25 cellular contexts compared by ENCODE assay signal in the genomic region with DNA sequence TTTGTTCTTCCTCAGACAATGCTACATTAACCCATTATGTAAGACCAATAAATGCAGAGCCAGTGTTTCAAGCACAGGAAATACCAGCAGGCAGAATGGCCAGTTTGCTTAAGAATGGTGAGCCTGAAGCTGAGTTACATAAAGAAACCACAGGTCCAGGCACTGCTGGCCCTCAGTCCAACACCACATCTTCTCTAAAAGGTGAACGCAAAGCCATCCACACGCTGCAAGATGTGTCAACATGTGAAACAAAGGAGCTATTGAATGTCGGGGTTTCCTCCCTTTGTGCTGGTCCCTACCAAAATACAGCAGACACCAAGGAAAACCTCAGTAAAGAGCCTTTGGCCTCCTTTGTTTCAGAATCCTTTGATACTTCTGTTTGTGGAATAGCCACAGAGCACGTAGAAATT.
DNase-seq lines count a peak whose midpoint lies in the region; ATAC-seq, FAIRE-seq and TF ChIP-seq lines count a peak whose summit lies in the region.
"Had no signal": no experiment of that assay in that cellular context is flagged by ENCODE, and none has a peak within 500 bp of the region (broad histone marks: within the 10 kb centered on the region; RNA-seq: fewer than 3 reads in every experiment).

No MANE protein-coding gene starts in this region.

- H3K36me3 ChIP-seq in GM12878 (ENCODE audit: control insufficient read depth in 2 of 2, insufficient read depth in 2 of 2, low read length in 1 of 2): peaks cover 15 to 17% of the 10 kb centered on the region in 2 experiments
- peaks cover 12 to 71% (median 53%) of the 10 kb centered on the region in 4 donors for H3K36me3 ChIP-seq in esophagus muscularis mucosa

- RAD21 ChIA-PET in GM12878 (lab: Charles Lee; ENCODE audit: unreplicated experiment): no interaction called here

- H4K20me1 ChIP-seq in GM12878 (ENCODE audit: control insufficient read depth, insufficient read depth): no peaks in the 10 kb centered on the region; the same call in 1 of the 2 replicates

- 89% methylated on average over 4 of the region's 4 CpGs for WGBS in GM12878 (ENCODE audit: insufficient coverage, insufficient replicate concordance, low lambda C conversion rate, missing lambda C conversion rate)
- WGBS in esophagus muscularis mucosa: 95% methylated on average over 4 of the region's 4 CpGs

- no peak overlapping the region for H3K4me3 ChIP-seq in GM12878
- H3K4me3 ChIP-seq in esophagus muscularis mucosa: no peak overlapping the region
- H3K4me3 ChIP-seq: BLaER1 had no signal

- no peak overlapping the region for H3K4me2 ChIP-seq in GM12878 (ENCODE audit: control insufficient read depth, insufficient read depth)
- H3K4me2 ChIP-seq: BLaER1, SK-N-SH had no signal

- TF ChIP-seq POLR2A in GM12878 (IDR thresholded peaks at IDR 0.05; ENCODE audit: low read depth, low read length) (0 out of 2 replicates have a peak, but pooled peaks have one; percentile 3), esophagus muscularis mucosa (IDR thresholded peaks at IDR 0.05; ENCODE audit: low read depth) (no peak), H54 (IDR thresholded peaks at IDR 0.05; ENCODE audit: low read depth, low read length) (no peak)

- H3K4me1 ChIP-seq in GM12878 (ENCODE audit: control insufficient read depth, insufficient read depth, low read length) (no peaks in the 10 kb centered on the region), esophagus muscularis mucosa (no peaks in the 10 kb centered on the region)
- H3K4me1 ChIP-seq: BLaER1 had no signal

- BruUV-seq in GM12878 (replicated peaks; lab: Mats Ljungman, UMichigan): no TSS peak

- no peak for TF ChIP-seq RAD21 in GM12878 (IDR thresholded peaks at IDR 0.05; ENCODE audit: insufficient read depth, low read depth, low read length)

- no peak overlapping the region for H3K9ac ChIP-seq in GM12878 (ENCODE audit: control insufficient read depth, insufficient read depth, low read length)
- H3K9ac ChIP-seq: BLaER1, SK-N-SH had no signal

- no peaks in the 10 kb centered on the region for H3K27me3 ChIP-seq in GM12878 (replicated peaks in 1 of 2; ENCODE audit: control insufficient read depth in 2 of 2, insufficient read depth in 2 of 2, low read length in 1 of 2)
- H3K27me3 ChIP-seq in esophagus muscularis mucosa: no peaks in the 10 kb centered on the region
- H3K27me3 ChIP-seq: BLaER1 had no signal

- H3K4me1 Mint-ChIP-seq in activated CD8-positive, alpha-beta T cell treated with anti-CD3 and anti-CD28 coated beads, Interleukin-2, amount 10 ng/mL, durations not matched to agents 7 days and 5 days (ENCODE audit: low read depth): peaks cover 1% of the 10 kb centered on the region
- peaks cover 10% of the 10 kb centered on the region for H3K4me1 Mint-ChIP-seq in activated CD8-positive, alpha-beta T cell treated with anti-CD3 and anti-CD28 coated beads for 36 hours (ENCODE audit: low read depth)
- H3K4me1 Mint-ChIP-seq in stimulated activated naive B cell treated with anti-CD40 and anti-IgM and Interleukin-4, amounts not matched to agents 10 μg/mL and 1 μg/mL and 100 μg/mL, for 72 hours: peaks cover 7 to 11% of the 10 kb centered on the region in 2 donors
- peaks cover 9 to 38% (median 23%) of the 10 kb centered on the region in 4 donors for H3K4me1 Mint-ChIP-seq in naive thymus-derived CD8-positive, alpha-beta T cell

- no peak for TF ChIP-seq CTCF in activated CD8-positive, alpha-beta T cell treated with anti-CD3 and anti-CD28 coated beads for 36 hours (IDR thresholded peaks at IDR 0.05)
- TF ChIP-seq CTCF in GM12878 (IDR thresholded peaks at IDR 0.05 in 2 of 3, conservative IDR thresholded peaks at IDR 0.05 in 1 of 3; ENCODE audit: control insufficient read depth in 2 of 3, extremely low read depth in 1 of 3, insufficient read depth in 1 of 3, low read depth in 3 of 3, low read length in 3 of 3) (no peak), esophagus muscularis mucosa (IDR thresholded peaks at IDR 0.05) (no peak)

- CTCF ChIA-PET in activated CD8-positive, alpha-beta T cell treated with anti-CD3 and anti-CD28 coated beads, Interleukin-2, amount 10 ng/mL, durations not matched to agents 7 days and 5 days (lab: Charles Lee): no interaction called here
- CTCF ChIA-PET in activated CD8-positive, alpha-beta T cell treated with anti-CD3 and anti-CD28 coated beads for 36 hours (lab: Charles Lee): no interaction called here
- CTCF ChIA-PET in GM12878 (lab: Yijun Ruan, JAX): no interaction called here

- in situ Hi-C loops in GM12878 (cut with MboI): no loop called here

- no peaks in the 10 kb centered on the region for H3K27me3 Mint-ChIP-seq in activated CD8-positive, alpha-beta T cell treated with anti-CD3 and anti-CD28 coated beads, Interleukin-2, amount 10 ng/mL, durations not matched to agents 7 days and 5 days (ENCODE audit: low read depth)
- no peaks in the 10 kb centered on the region for H3K27me3 Mint-ChIP-seq in activated CD8-positive, alpha-beta T cell treated with anti-CD3 and anti-CD28 coated beads for 36 hours
- H3K27me3 Mint-ChIP-seq in stimulated activated naive B cell treated with anti-CD40 and anti-IgM and Interleukin-4, amounts not matched to agents 10 μg/mL and 1 μg/mL and 100 μg/mL, for 72 hours: no peaks in the 10 kb centered on the region
- no peaks in the 10 kb centered on the region for H3K27me3 Mint-ChIP-seq in naive thymus-derived CD8-positive, alpha-beta T cell
- H3K27me3 Mint-ChIP-seq: CD4-positive, CD25-positive, alpha-beta regulatory T cell; IgD-negative memory B cell had no signal

- intact Hi-C loops in activated CD8-positive, alpha-beta T cell treated with anti-CD3 and anti-CD28 coated beads for 36 hours (cut with micrococcal nuclease): no loop called here
- intact Hi-C loops in GM12878 (cut with micrococcal nuclease; ENCODE audit: unreplicated experiment): no loop called here
- intact Hi-C loops in esophagus muscularis mucosa (cut with DNase I): no loop called here

- H3K27ac ChIP-seq in GM12878 (ENCODE audit: control insufficient read depth, insufficient read depth) (no peak overlapping the region), esophagus muscularis mucosa (replicated peaks in 1 of 4) (no peak overlapping the region)
- H3K27ac ChIP-seq: BLaER1 had no signal

- H3K27ac Mint-ChIP-seq in activated CD8-positive, alpha-beta T cell treated with anti-CD3 and anti-CD28 coated beads, Interleukin-2, amount 10 ng/mL, durations not matched to agents 7 days and 5 days: peak overlapping the region; percentile 26
- H3K27ac Mint-ChIP-seq in activated CD8-positive, alpha-beta T cell treated with anti-CD3 and anti-CD28 coated beads for 36 hours: no peak overlapping the region
- peak overlapping the region; percentile 20 for H3K27ac Mint-ChIP-seq in stimulated activated naive B cell treated with anti-CD40 and anti-IgM and Interleukin-4, amounts not matched to agents 10 μg/mL and 1 μg/mL and 100 μg/mL, for 72 hours
- H3K27ac Mint-ChIP-seq in naive thymus-derived CD8-positive, alpha-beta T cell: peak overlapping the region in 2 of 10 donors; percentile 2 to 47

- SMC1A ChIA-PET in GM12878 (lab: Charles Lee; ENCODE audit: uncharacterized antibody, unreplicated experiment): no interaction called here

- ATAC-seq in activated CD8-positive, alpha-beta T cell treated with anti-CD3 and anti-CD28 coated beads, Interleukin-2, amount 10 ng/mL, durations not matched to agents 7 days and 5 days: no peak
- ATAC-seq in activated CD8-positive, alpha-beta T cell treated with anti-CD3 and anti-CD28 coated beads for 36 hours: no peak
- no peak for ATAC-seq in GM12878
- no peak for ATAC-seq in stimulated activated naive B cell treated with anti-CD40 and anti-IgM and Interleukin-4, amounts not matched to agents 10 μg/mL and 1 μg/mL and 100 μg/mL, for 72 hours (replicated peaks)
- no peak for ATAC-seq in naive thymus-derived CD8-positive, alpha-beta T cell
- ATAC-seq: HCT116, PC-3 had no signal

- H3K4me3 Mint-ChIP-seq in activated CD8-positive, alpha-beta T cell treated with anti-CD3 and anti-CD28 coated beads, Interleukin-2, amount 10 ng/mL, durations not matched to agents 7 days and 5 days: no peak overlapping the region
- no peak overlapping the region for H3K4me3 Mint-ChIP-seq in activated CD8-positive, alpha-beta T cell treated with anti-CD3 and anti-CD28 coated beads for 36 hours
- no peak overlapping the region for H3K4me3 Mint-ChIP-seq in stimulated activated naive B cell treated with anti-CD40 and anti-IgM and Interleukin-4, amounts not matched to agents 10 μg/mL and 1 μg/mL and 100 μg/mL, for 72 hours
- no peak overlapping the region for H3K4me3 Mint-ChIP-seq in naive thymus-derived CD8-positive, alpha-beta T cell
- H3K4me3 Mint-ChIP-seq: CD4-positive, CD25-positive, alpha-beta regulatory T cell; IgD-negative memory B cell had no signal

- POLR2A ChIA-PET in activated CD8-positive, alpha-beta T cell treated with anti-CD3 and anti-CD28 coated beads, Interleukin-2, amount 10 ng/mL, durations not matched to agents 7 days and 5 days (lab: Charles Lee): no interaction called here
- POLR2A ChIA-PET in activated CD8-positive, alpha-beta T cell treated with anti-CD3 and anti-CD28 coated beads for 36 hours (lab: Charles Lee): no interaction called here
- POLR2A ChIA-PET in GM12878 (lab: Charles Lee): no interaction called here
- POLR2A ChIA-PET in naive thymus-derived CD8-positive, alpha-beta T cell (lab: Charles Lee): interaction anchor here (0.7 kb wide), 1 partner anchor 56 kb away, joined by 3 read pairs; no protein-coding TSS in a partner anchor

- H2AFZ ChIP-seq in GM12878 (ENCODE audit: control insufficient read depth, low read depth, low read length): no peak overlapping the region

- DNase-seq in activated CD8-positive, alpha-beta T cell treated with anti-CD3 and anti-CD28 coated beads, Interleukin-2, amount 10 ng/mL, durations not matched to agents 7 days and 5 days: no peak
- no peak for DNase-seq in activated CD8-positive, alpha-beta T cell treated with anti-CD3 and anti-CD28 coated beads for 36 hours
- no peak for DNase-seq in GM12878 (ENCODE audit: low read depth, low spot score)
- peak; percentile 45 for DNase-seq in esophagus muscularis mucosa (ENCODE audit: extremely low spot score)
- DNase-seq in stimulated activated naive B cell treated with anti-CD40 and anti-IgM and Interleukin-4, amounts not matched to agents 10 μg/mL and 1 μg/mL and 100 μg/mL, for 72 hours: no peak
- no peak for DNase-seq in D341Med (ENCODE audit: low spot score)
- no peak for DNase-seq in H54 (ENCODE audit: insufficient read length, low spot score)
- DNase-seq in naive thymus-derived CD8-positive, alpha-beta T cell: no peak
- DNase-seq: 8988T; CD4-positive, CD25-positive, alpha-beta regulatory T cell; GOT3; NCI-H1048; NCI-H1417 treated with DMSO at 0.1 percent for 48 hours; NCI-H187 treated with DMSO at 0.1 percent for 48 hours; NCI-H2171 treated with DMSO at 0.1 percent for 48 hours; NCI-H345; NCI-H510A treated with DMSO at 0.1 percent for 48 hours; NCI-H748 treated with DMSO at 0.1 percent for 48 hours; NK-92 treated with Interleukin-12 subunit alpha and Interleukin-12 subunit beta, amount 100 ng/mL, for 24 hours; PC-3; SK-N-SH had no signal

- TF ChIP-seq EP300 in GM12878 (IDR thresholded peaks at IDR 0.05; ENCODE audit: borderline replicate concordance in 1 of 2, control insufficient read depth in 1 of 2, low read depth in 2 of 2, low read length in 2 of 2): no peak
- TF ChIP-seq EP300 in esophagus muscularis mucosa (IDR thresholded peaks at IDR 0.05): no peak

- no peaks in the 10 kb centered on the region for H3K79me2 ChIP-seq in GM12878 (ENCODE audit: control insufficient read depth, insufficient read depth, low read length)

- no peaks in the 10 kb centered on the region for H3K9me3 ChIP-seq in GM12878 (replicated peaks; ENCODE audit: control insufficient read depth, insufficient read depth, low read length)
- no peaks in the 10 kb centered on the region for H3K9me3 ChIP-seq in esophagus muscularis mucosa
- H3K9me3 ChIP-seq: BLaER1, SK-N-SH had no signal

- FAIRE-seq in GM12878 (lab: Jason Lieb, UNC) (no peak), H54 (lab: Jason Lieb, UNC) (no peak)
- FAIRE-seq: D721Med had no signal

- peaks cover 68% of the 10 kb centered on the region for H3K36me3 Mint-ChIP-seq in activated CD8-positive, alpha-beta T cell treated with anti-CD3 and anti-CD28 coated beads, Interleukin-2, amount 10 ng/mL, durations not matched to agents 7 days and 5 days (ENCODE audit: low read depth)
- H3K36me3 Mint-ChIP-seq in activated CD8-positive, alpha-beta T cell treated with anti-CD3 and anti-CD28 coated beads for 36 hours (ENCODE audit: low read depth): peaks cover 62% of the 10 kb centered on the region
- peaks cover 36 to 67% of the 10 kb centered on the region in 2 donors for H3K36me3 Mint-ChIP-seq in stimulated activated naive B cell treated with anti-CD40 and anti-IgM and Interleukin-4, amounts not matched to agents 10 μg/mL and 1 μg/mL and 100 μg/mL, for 72 hours
- H3K36me3 Mint-ChIP-seq in naive thymus-derived CD8-positive, alpha-beta T cell: peaks cover 6 to 82% (median 22%) of the 10 kb centered on the region in 3 donors

- no peaks in the 10 kb centered on the region for H3K9me3 Mint-ChIP-seq in activated CD8-positive, alpha-beta T cell treated with anti-CD3 and anti-CD28 coated beads, Interleukin-2, amount 10 ng/mL, durations not matched to agents 7 days and 5 days (ENCODE audit: insufficient read depth)
- no peaks in the 10 kb centered on the region for H3K9me3 Mint-ChIP-seq in activated CD8-positive, alpha-beta T cell treated with anti-CD3 and anti-CD28 coated beads for 36 hours
- H3K9me3 Mint-ChIP-seq in stimulated activated naive B cell treated with anti-CD40 and anti-IgM and Interleukin-4, amounts not matched to agents 10 μg/mL and 1 μg/mL and 100 μg/mL, for 72 hours: no peaks in the 10 kb centered on the region
- H3K9me3 Mint-ChIP-seq in naive thymus-derived CD8-positive, alpha-beta T cell: no peaks in the 10 kb centered on the region
- H3K9me3 Mint-ChIP-seq: CD4-positive, CD25-positive, alpha-beta regulatory T cell; IgD-negative memory B cell had no signal
